In the genomic region with DNA sequence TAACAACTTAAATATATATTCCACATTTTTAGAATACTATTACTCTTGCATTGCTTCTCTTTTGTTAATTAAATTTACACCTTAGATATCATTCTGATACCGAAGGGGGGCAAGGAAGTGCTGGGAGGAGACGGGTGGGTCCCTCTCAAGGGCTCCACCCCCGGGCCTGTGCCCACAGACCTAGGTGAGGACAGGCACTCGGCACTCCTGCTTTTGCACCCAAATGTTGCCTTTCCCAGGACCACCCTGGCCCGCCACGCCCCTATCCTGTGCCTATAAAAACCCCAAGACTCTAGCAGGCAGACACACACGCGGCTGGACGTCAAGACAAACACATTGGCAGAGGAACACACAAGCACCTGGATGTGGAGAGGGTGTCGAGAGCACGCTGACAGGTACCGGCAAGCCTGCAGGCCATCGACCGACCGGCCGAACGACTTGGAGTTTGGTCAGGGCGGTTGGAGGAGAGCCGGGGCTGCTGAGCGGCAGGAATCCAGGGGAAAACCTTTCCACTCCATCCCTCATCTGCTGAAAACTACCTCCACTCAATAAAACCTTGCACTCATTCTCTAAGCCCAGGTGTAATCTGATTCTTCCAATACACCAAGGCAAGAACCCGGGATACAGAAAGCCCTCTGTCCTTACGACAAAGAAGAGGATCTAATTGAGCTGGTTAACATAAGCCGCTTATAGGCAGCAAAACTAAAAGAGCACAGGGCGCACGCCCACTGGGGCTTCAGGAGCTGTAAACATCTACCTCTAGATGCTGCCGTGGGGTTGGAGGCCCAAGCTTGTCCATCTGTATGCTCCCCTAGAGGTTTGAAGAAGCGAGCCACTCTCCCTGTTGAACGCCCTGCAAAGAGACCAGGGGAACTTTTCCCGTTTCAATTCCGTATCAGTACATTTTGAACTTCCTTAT, we compare ENCODE assay signal across 22 cellular contexts.
DNase-seq lines count a peak whose midpoint lies in the region; ATAC-seq and TF ChIP-seq lines count a peak whose summit lies in the region.
"Had no signal": no experiment of that assay in that cellular context is flagged by ENCODE, and none has a peak within 500 bp of the region (broad histone marks: within the 10 kb centered on the region; RNA-seq: fewer than 3 reads in every experiment).

No MANE protein-coding gene starts in this region.

- peaks cover 4% of the 10 kb centered on the region for H3K9me3 Mint-ChIP-seq in activated naive CD4-positive, alpha-beta T cell treated with anti-CD3 and anti-CD28 coated beads, Interleukin-2, amount 10 ng/mL, durations not matched to agents 7 days and 5 days
- H3K9me3 Mint-ChIP-seq: stimulated activated effector memory CD8-positive, alpha-beta T cell treated with anti-CD3 and anti-CD28 coated beads, Interleukin-12 subunit alpha, Interleukin-12 subunit beta, amount 100 ng/mL, for 72 hours had no signal

- no peaks in the 10 kb centered on the region for H3K4me1 Mint-ChIP-seq in activated naive CD4-positive, alpha-beta T cell treated with anti-CD3 and anti-CD28 coated beads, Interleukin-2, amount 10 ng/mL, durations not matched to agents 7 days and 5 days
- H3K4me1 Mint-ChIP-seq: activated CD4-positive, alpha-beta memory T cell treated with anti-CD3 and anti-CD28 coated beads, Interleukin-2, amount 10 ng/mL, durations not matched to agents 7 days and 5 days; stimulated activated effector memory CD8-positive, alpha-beta T cell treated with anti-CD3 and anti-CD28 coated beads, Interleukin-12 subunit alpha, Interleukin-12 subunit beta, amount 100 ng/mL, for 72 hours had no signal

- no peak overlapping the region for H3K4me3 Mint-ChIP-seq in activated naive CD4-positive, alpha-beta T cell treated with anti-CD3 and anti-CD28 coated beads, Interleukin-2, amount 10 ng/mL, durations not matched to agents 7 days and 5 days
- H3K4me3 Mint-ChIP-seq: activated CD4-positive, alpha-beta memory T cell treated with anti-CD3 and anti-CD28 coated beads, Interleukin-2, amount 10 ng/mL, durations not matched to agents 7 days and 5 days; stimulated activated effector memory CD8-positive, alpha-beta T cell treated with anti-CD3 and anti-CD28 coated beads, Interleukin-12 subunit alpha, Interleukin-12 subunit beta, amount 100 ng/mL, for 72 hours had no signal

- no CpG with 5 or more reads among the region's 30 CpGs for WGBS in trophoblast cell (ENCODE audit: extremely low coverage, insufficient coverage, insufficient read length)
- whole genome bisulfite sequencing in transverse colon (ENCODE audit: low coverage in 1 of 2), 2 donors = 65 to 66% methylated on average over 25 to 30 of the region's 30 CpGs

- no peak overlapping the region for H2AFZ ChIP-seq in trophoblast cell (ENCODE audit: insufficient read depth, low read length, poor library complexity)

- no peak overlapping the region for H4K12ac ChIP-seq in trophoblast cell (ENCODE audit: low read depth, low read length)

- no peak overlapping the region for H3K27ac Mint-ChIP-seq in activated naive CD4-positive, alpha-beta T cell treated with anti-CD3 and anti-CD28 coated beads, Interleukin-2, amount 10 ng/mL, durations not matched to agents 7 days and 5 days
- H3K27ac Mint-ChIP-seq: activated CD4-positive, alpha-beta memory T cell treated with anti-CD3 and anti-CD28 coated beads, Interleukin-2, amount 10 ng/mL, durations not matched to agents 7 days and 5 days; stimulated activated effector memory CD8-positive, alpha-beta T cell treated with anti-CD3 and anti-CD28 coated beads, Interleukin-12 subunit alpha, Interleukin-12 subunit beta, amount 100 ng/mL, for 72 hours had no signal

- no peak for TF ChIP-seq POLR2A in transverse colon (IDR thresholded peaks at IDR 0.05)

- no peak overlapping the region for H3K18ac ChIP-seq in trophoblast cell (ENCODE audit: low read length)

- no peaks in the 10 kb centered on the region for H3K4me1 ChIP-seq in trophoblast cell (ENCODE audit: control insufficient read depth in 1 of 2, insufficient read depth in 2 of 2, low read length in 2 of 2)
- no peaks in the 10 kb centered on the region for H3K4me1 ChIP-seq in transverse colon

- no peak overlapping the region for H3K4me2 ChIP-seq in trophoblast cell (ENCODE audit: low read length)

- H3K36me3 Mint-ChIP-seq in activated naive CD4-positive, alpha-beta T cell treated with anti-CD3 and anti-CD28 coated beads, Interleukin-2, amount 10 ng/mL, durations not matched to agents 7 days and 5 days = no peaks in the 10 kb centered on the region
- H3K36me3 Mint-ChIP-seq: stimulated activated effector memory CD8-positive, alpha-beta T cell treated with anti-CD3 and anti-CD28 coated beads, Interleukin-12 subunit alpha, Interleukin-12 subunit beta, amount 100 ng/mL, for 72 hours had no signal

- H3K79me2 ChIP-seq in trophoblast cell (ENCODE audit: control insufficient read depth, insufficient read depth, low read length, poor library complexity) = no peaks in the 10 kb centered on the region

- H3K79me1 ChIP-seq in trophoblast cell (ENCODE audit: low read length) = no peaks in the 10 kb centered on the region

- H3K4ac ChIP-seq in trophoblast cell (ENCODE audit: low read depth, low read length) = no peak overlapping the region

- H3K27ac ChIP-seq in trophoblast cell (ENCODE audit: low read depth, low read length) (no peak overlapping the region), transverse colon (no peak overlapping the region)
- H3K27ac ChIP-seq: esophagus squamous epithelium had no signal

- no peak overlapping the region for H4K8ac ChIP-seq in trophoblast cell (ENCODE audit: low read depth, low read length)

- no peak overlapping the region for H2BK5ac ChIP-seq in trophoblast cell (ENCODE audit: low read depth, low read length, poor library complexity)

- ATAC-seq in GM19324 (IDR thresholded peaks at IDR 0.05; ENCODE audit: low FRiP score, unreplicated experiment) = no peak
- ATAC-seq in GM18909 (IDR thresholded peaks at IDR 0.05; ENCODE audit: poor library complexity, unreplicated experiment) = no peak
- ATAC-seq: HCT116; PC-3; sciatic nerve; stimulated activated effector memory CD8-positive, alpha-beta T cell treated with anti-CD3 and anti-CD28 coated beads, Interleukin-12 subunit alpha, Interleukin-12 subunit beta, amount 100 ng/mL, for 72 hours had no signal

- H3K27me3 ChIP-seq in trophoblast cell (ENCODE audit: insufficient read depth, low read length) (no peaks in the 10 kb centered on the region), transverse colon (peaks cover 5% of the 10 kb centered on the region)
- H3K27me3 ChIP-seq: esophagus squamous epithelium had no signal

- DNase-seq in DMS79 treated with DMSO at 0.1 percent for 48 hours (lab: John Stamatoyannopoulos, UW) = peak; percentile 49
- peak; percentile 76 for DNase-seq in NCI-H510A (lab: John Stamatoyannopoulos, UW)
- peak; percentile 1 for DNase-seq in fibroblast of gingiva (ENCODE audit: low read depth)
- peak; percentile 28 for DNase-seq in trophoblast cell
- DNase-seq in transverse colon = no peak
- DNase-seq in activated naive CD4-positive, alpha-beta T cell treated with anti-CD3 and anti-CD28 coated beads, Interleukin-2, amount 10 ng/mL, durations not matched to agents 7 days and 5 days = no peak
- DNase-seq: activated CD4-positive, alpha-beta memory T cell treated with anti-CD3 and anti-CD28 coated beads, Interleukin-2, amount 10 ng/mL, durations not matched to agents 7 days and 5 days; activated naive CD4-positive, alpha-beta T cell treated with Interleukin-2 at 50 U/mL for 16 hours; activated T-cell treated with anti-CD3 and anti-CD28 coated beads, Interleukin-2, amount 50 U/mL, for 1 hour; anterior cingulate cortex; central memory CD4-positive, alpha-beta T cell; esophagus squamous epithelium; glutamatergic neuron; NCI-H2171 treated with DMSO at 0.1 percent for 48 hours; PC-3; SIG-M5; T-helper 1 cell had no signal

- H3K14ac ChIP-seq in trophoblast cell (ENCODE audit: low read length) = no peak overlapping the region

- no peak overlapping the region for H2BK120ac ChIP-seq in trophoblast cell (ENCODE audit: insufficient read depth, low read length, poor library complexity)

- H3K4me3 ChIP-seq in trophoblast cell (ENCODE audit: low read depth, low read length) (no peak overlapping the region), transverse colon (no peak overlapping the region)
- H3K4me3 ChIP-seq: esophagus squamous epithelium had no signal

- H2AK5ac ChIP-seq in trophoblast cell (ENCODE audit: low read length) = no peak overlapping the region

- H4K91ac ChIP-seq in trophoblast cell (ENCODE audit: low read depth, low read length) = no peak overlapping the region

- in situ Hi-C loops in transverse colon (cut with MboI; ENCODE audit: low pct_ligation_motif_present in 1 of 4, low pct_unique_long_range_greater_than_20kb in 1 of 4, low sequenced_read_pairs in 3 of 4) = no loop called here

- TF ChIP-seq EP300 in transverse colon (IDR thresholded peaks at IDR 0.05; ENCODE audit: low read depth) = no peak

- H3K9me3 ChIP-seq in trophoblast cell (ENCODE audit: insufficient read depth, low read depth, low read length) (peaks cover 3% of the 10 kb centered on the region), transverse colon (no peaks in the 10 kb centered on the region)
- H3K9me3 ChIP-seq: esophagus squamous epithelium had no signal

- CTCF ChIA-PET in activated naive CD4-positive, alpha-beta T cell treated with anti-CD3 and anti-CD28 coated beads, Interleukin-2, amount 10 ng/mL, durations not matched to agents 7 days and 5 days (lab: Charles Lee) = no interaction called here

- H2BK12ac ChIP-seq in trophoblast cell (ENCODE audit: low read length) = no peak overlapping the region

- H3K23ac ChIP-seq in trophoblast cell (ENCODE audit: low read length) = no peak overlapping the region

- peaks cover 8% of the 10 kb centered on the region for H3K27me3 Mint-ChIP-seq in activated naive CD4-positive, alpha-beta T cell treated with anti-CD3 and anti-CD28 coated beads, Interleukin-2, amount 10 ng/mL, durations not matched to agents 7 days and 5 days

- intact Hi-C loops in transverse colon (cut with DNase I; ENCODE audit: low total_unique reads) = no loop called here

- no peak for TF ChIP-seq CTCF in transverse colon (IDR thresholded peaks at IDR 0.05)

- H3K36me3 ChIP-seq in trophoblast cell (ENCODE audit: control insufficient read depth in 1 of 2, insufficient read depth in 2 of 2, low read length in 2 of 2) (no peaks in the 10 kb centered on the region), transverse colon (no peaks in the 10 kb centered on the region)
- H3K36me3 ChIP-seq: esophagus squamous epithelium had no signal

- no peak overlapping the region for H3K9ac ChIP-seq in trophoblast cell (ENCODE audit: low read length)

Comparison
In these comparisons a context has a peak if more than half of its experiments do, and no peak if none do; other contexts are left out.
1. DNase-seq: peak in DMS79 treated with DMSO at 0.1 percent for 48 hours (single experiment), NCI-H510A (single experiment), fibroblast of gingiva (single experiment) and trophoblast cell (2 of 2); none in transverse colon (single experiment) and activated naive CD4-positive, alpha-beta T cell treated with anti-CD3 and anti-CD28 coated beads, Interleukin-2, amount 10 ng/mL, durations not matched to agents 7 days and 5 days (single experiment).